8 cellular contexts compared by ENCODE assay signal in the genomic region with DNA sequence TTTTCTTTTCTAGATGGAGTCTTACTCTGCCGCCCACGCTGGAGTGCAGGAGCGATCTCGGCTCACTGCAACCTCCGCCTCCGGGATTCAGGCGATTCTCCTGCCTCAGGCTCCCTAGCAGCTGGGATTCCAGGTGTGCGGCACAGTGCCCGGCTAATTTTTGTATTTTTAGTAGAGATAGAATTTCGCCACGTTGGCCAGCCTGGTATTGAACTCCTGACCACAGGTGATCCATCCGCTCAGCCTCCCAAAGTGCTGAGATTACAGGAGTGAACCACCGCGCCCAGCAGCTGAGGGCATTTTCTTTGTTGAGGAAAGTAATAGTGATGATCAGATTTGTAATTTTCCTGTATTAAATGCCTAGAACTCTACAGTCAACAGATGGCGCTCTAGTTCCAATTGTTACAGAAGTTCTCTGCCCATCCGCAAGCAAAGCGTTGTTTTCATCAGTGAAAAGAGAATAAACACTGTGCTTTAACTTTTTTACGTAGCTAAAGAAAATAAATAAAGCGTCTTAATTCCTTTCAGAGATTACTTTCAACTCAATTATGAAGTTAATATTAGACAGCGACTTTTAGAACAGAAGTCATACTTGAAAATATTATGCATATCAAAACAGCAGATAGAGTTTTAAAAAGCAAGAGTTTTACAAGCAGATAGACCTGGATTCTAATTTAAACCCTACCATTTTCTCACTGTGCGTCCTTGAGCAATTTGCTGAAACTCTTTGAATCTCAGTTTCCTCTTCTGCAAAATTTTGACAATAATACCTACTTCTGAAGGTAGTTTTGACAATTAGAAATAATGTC.
A peak's percentile ranks its signal among the peaks of the same experiment; 100 is the strongest.
DNase-seq lines count a peak whose midpoint lies in the region; TF ChIP-seq lines count a peak whose summit lies in the region.

No MANE protein-coding gene starts in this region.

- peak overlapping the region; percentile 67 for H3K27ac Mint-ChIP-seq in activated T-helper 2 cell treated with anti-CD3 and anti-CD28 coated beads, Interferon-gamma antibody, Interleukin-2, Interleukin-4, amounts not matched to agents 10 μg/mL and 5 μg/mL and 100 μg/mL, durations not matched to agents 14 hours and 24 hours and 36 hours

- H3K4me3 Mint-ChIP-seq in activated T-helper 2 cell treated with anti-CD3 and anti-CD28 coated beads, Interferon-gamma antibody, Interleukin-2, Interleukin-4, amounts not matched to agents 10 μg/mL and 5 μg/mL and 100 μg/mL, durations not matched to agents 14 hours and 24 hours and 36 hours (ENCODE audit: low read depth), result peak overlapping the region; percentile 63

- peaks cover 7% of the 10 kb centered on the region for H3K36me3 Mint-ChIP-seq in activated T-helper 2 cell treated with anti-CD3 and anti-CD28 coated beads, Interferon-gamma antibody, Interleukin-2, Interleukin-4, amounts not matched to agents 10 μg/mL and 5 μg/mL and 100 μg/mL, durations not matched to agents 14 hours and 24 hours and 36 hours (ENCODE audit: low read depth)

- no peaks in the 10 kb centered on the region for H3K27me3 ChIP-seq in ACC112 (ENCODE audit: insufficient read depth, low read length)
- H3K27me3 ChIP-seq in HL-60 (ENCODE audit: insufficient read depth, poor library complexity, severe bottlenecking), result no peaks in the 10 kb centered on the region
- H3K27me3 ChIP-seq in parathyroid adenoma (ENCODE audit: control insufficient read depth, insufficient read depth, low read length), result no peaks in the 10 kb centered on the region

- H3K4me2 ChIP-seq in parathyroid adenoma (ENCODE audit: low read length), result peak overlapping the region; percentile 38

- peaks cover 1% of the 10 kb centered on the region for H3K27me3 Mint-ChIP-seq in activated T-helper 2 cell treated with anti-CD3 and anti-CD28 coated beads, Interferon-gamma antibody, Interleukin-2, Interleukin-4, amounts not matched to agents 10 μg/mL and 5 μg/mL and 100 μg/mL, durations not matched to agents 14 hours and 24 hours and 36 hours (ENCODE audit: low read depth)

- H3K4me3 ChIP-seq in ACC112 (ENCODE audit: low read depth, low read length) (peak overlapping the region; percentile 70), GM12864 (ENCODE audit: low read depth, low read length) (no peak overlapping the region), HL-60 (replicated peaks; ENCODE audit: insufficient read depth, low read length) (no peak overlapping the region), parathyroid adenoma (ENCODE audit: low read depth, low read length) (peak overlapping the region; percentile 26)

- TF ChIP-seq CTCF in GM12864 (IDR thresholded peaks at IDR 0.05; ENCODE audit: low read depth, low read length, missing control alignments) (peak; percentile 64), HL-60 (IDR thresholded peaks at IDR 0.05; ENCODE audit: insufficient read depth, low read length) (peak; percentile 69), parathyroid adenoma (IDR thresholded peaks at IDR 0.05) (peak; percentile 83)

- peaks cover 22% of the 10 kb centered on the region for H3K4me1 Mint-ChIP-seq in activated T-helper 2 cell treated with anti-CD3 and anti-CD28 coated beads, Interferon-gamma antibody, Interleukin-2, Interleukin-4, amounts not matched to agents 10 μg/mL and 5 μg/mL and 100 μg/mL, durations not matched to agents 14 hours and 24 hours and 36 hours (ENCODE audit: low read depth)

- no peak overlapping the region for H3K9ac ChIP-seq in parathyroid adenoma

- peak overlapping the region; percentile 82 for H2AFZ ChIP-seq in ACC112 (ENCODE audit: low read length, unreplicated experiment)
- peak overlapping the region; percentile 76 for H2AFZ ChIP-seq in parathyroid adenoma

- no peaks in the 10 kb centered on the region for H3K9me3 ChIP-seq in parathyroid adenoma (ENCODE audit: control insufficient read depth, low read length)

- no peaks in the 10 kb centered on the region for H3K9me3 Mint-ChIP-seq in activated T-helper 2 cell treated with anti-CD3 and anti-CD28 coated beads, Interferon-gamma antibody, Interleukin-2, Interleukin-4, amounts not matched to agents 10 μg/mL and 5 μg/mL and 100 μg/mL, durations not matched to agents 14 hours and 24 hours and 36 hours

- peaks cover 7% of the 10 kb centered on the region for H3K4me1 ChIP-seq in ACC112 (ENCODE audit: control insufficient read depth, insufficient read depth, low read length, unreplicated experiment)
- peaks cover 13% of the 10 kb centered on the region for H3K4me1 ChIP-seq in parathyroid adenoma

- H3K79me2 ChIP-seq in ACC112 (ENCODE audit: control insufficient read depth, insufficient read depth, low read length, unreplicated experiment) (no peaks in the 10 kb centered on the region), parathyroid adenoma (no peaks in the 10 kb centered on the region)

- intact Hi-C loops in activated T-helper 2 cell treated with anti-CD3 and anti-CD28 coated beads, Interferon-gamma antibody, Interleukin-2, Interleukin-4, amounts not matched to agents 10 μg/mL and 5 μg/mL and 100 μg/mL, durations not matched to agents 14 hours and 24 hours and 36 hours (cut with micrococcal nuclease), result loop anchor here (1.0 to 10.0 kb wide), 8 partner anchors 35 to 872 kb away; partner anchors contain the start of genes ATP2B1, CEP290, GALNT4 and TMTC3
- intact Hi-C loops in head of caudate nucleus (cut with DNase I) (loop anchor here (5.0 kb wide), 1 partner anchor 510 kb away; the partner anchor contains the start of gene POC1B), posterior vena cava (cut with DNase I) (loop anchor here in 1 of 2 donors (5.0 kb wide), 1 partner anchor 510 kb away; the partner anchor contains the start of gene POC1B)

- H3K27ac ChIP-seq in ACC112 (ENCODE audit: low read depth, low read length), result no peak overlapping the region
- no peak overlapping the region for H3K27ac ChIP-seq in HL-60 (replicated peaks)
- no peak overlapping the region for H3K27ac ChIP-seq in parathyroid adenoma

- no peaks in the 10 kb centered on the region for H3K36me3 ChIP-seq in ACC112 (ENCODE audit: insufficient read depth, low read length)
- no peaks in the 10 kb centered on the region for H3K36me3 ChIP-seq in parathyroid adenoma (ENCODE audit: control insufficient read depth, insufficient read depth, low read length)

- DNase-seq in GM12864 (ENCODE audit: low read depth) (no peak), HL-60 (ENCODE audit: low read depth in 1 of 2, low spot score in 1 of 2) (peak in 1 of 2 experiments; percentile 41), NCI-H526 treated with DMSO at 0.1 percent for 48 hours (lab: John Stamatoyannopoulos, UW) (peak; percentile 53), head of caudate nucleus (peak; percentile 3 to 77 (median 38)), posterior vena cava (ENCODE audit: low spot score) (no peak)
- DNase-seq in activated T-helper 2 cell treated with anti-CD3 and anti-CD28 coated beads, Interferon-gamma antibody, Interleukin-2, Interleukin-4, amounts not matched to agents 10 μg/mL and 5 μg/mL and 100 μg/mL, durations not matched to agents 14 hours and 24 hours and 36 hours (ENCODE audit: low spot score), result no peak

Comparison
In these comparisons a context has a peak if more than half of its experiments do, and no peak if none do; other contexts are left out.
1. H3K4me3 ChIP-seq: peak in ACC112 (single experiment) and parathyroid adenoma (single experiment); none in GM12864 (single experiment) and HL-60 (single experiment).
2. DNase-seq: peak in NCI-H526 treated with DMSO at 0.1 percent for 48 hours (single experiment) and head of caudate nucleus (42 of 42); none in GM12864 (single experiment), activated T-helper 2 cell treated with anti-CD3 and anti-CD28 coated beads, Interferon-gamma antibody, Interleukin-2, Interleukin-4, amounts not matched to agents 10 μg/mL and 5 μg/mL and 100 μg/mL, durations not matched to agents 14 hours and 24 hours and 36 hours (single experiment) and posterior vena cava (single experiment).
3. Peak in every context shown above with its lines, with median percentiles within 50 percentile points of each other: CTCF ChIP-seq.